ENCODE assay signal across 10 cellular contexts in genomic region chr10:31426425-31426824, GRCh38.
DNase-seq lines count a peak whose midpoint lies in the region; ATAC-seq and TF ChIP-seq lines count a peak whose summit lies in the region.
"Had no signal": no experiment of that assay in that cellular context is flagged by ENCODE, and none has a peak within 500 bp of the region (broad histone marks: within the 10 kb centered on the region; RNA-seq: fewer than 3 reads in every experiment).

No MANE protein-coding gene starts in this region.

- no peak overlapping the region for H3K27ac ChIP-seq in Panc1 (ENCODE audit: low read length)
- H3K27ac ChIP-seq in sigmoid colon, result peak overlapping the region in 3 of 4 donors; percentile 22 to 45 (median 45)

- H3K36me3 ChIP-seq in Panc1 (ENCODE audit: control insufficient read depth, insufficient read depth, low read length), result no peaks in the 10 kb centered on the region
- no peaks in the 10 kb centered on the region for H3K36me3 ChIP-seq in sigmoid colon
- H3K36me3 ChIP-seq in Caco-2 (ENCODE audit: control insufficient read depth, insufficient read depth, low read length), result no peaks in the 10 kb centered on the region

- H3K36me3 Mint-ChIP-seq in Caco-2 (ENCODE audit: insufficient read depth, unreplicated experiment), result no peaks in the 10 kb centered on the region

- H3K4me3 ChIP-seq in Panc1 (ENCODE audit: low read depth in 2 of 2, low read length in 2 of 2) (no peak overlapping the region), fibroblast of mammary gland (ENCODE audit: control insufficient read depth, low read depth, low read length) (no peak overlapping the region), sigmoid colon (no peak overlapping the region), Caco-2 (ENCODE audit: low read depth, low read length) (no peak overlapping the region)
- H3K4me3 ChIP-seq: K562 had no signal

- H3K4me1 ChIP-seq in Panc1 (ENCODE audit: control insufficient read depth, insufficient read depth, low read length), result no peaks in the 10 kb centered on the region
- peaks cover 0 to 48% (median 25%) of the 10 kb centered on the region in 4 donors for H3K4me1 ChIP-seq in sigmoid colon
- no peaks in the 10 kb centered on the region for H3K4me1 ChIP-seq in Caco-2

- TF ChIP-seq EP300 in sigmoid colon (IDR thresholded peaks at IDR 0.05), result no peak

- H3K4me1 Mint-ChIP-seq in Caco-2 (ENCODE audit: low read depth, unreplicated experiment), result no peaks in the 10 kb centered on the region

- no peaks in the 10 kb centered on the region for H3K9me3 Mint-ChIP-seq in Caco-2 (ENCODE audit: unreplicated experiment)

- BruUV-seq in Panc1 (replicated peaks; lab: Mats Ljungman, UMichigan) (no TSS peak), Caco-2 (replicated peaks; lab: Mats Ljungman, UMichigan) (no TSS peak)

- no peak overlapping the region for H3K27ac Mint-ChIP-seq in Caco-2 (ENCODE audit: unreplicated experiment)

- H3K9me3 ChIP-seq in Panc1 (ENCODE audit: control insufficient read depth, insufficient read depth, low read depth, low read length), result no peaks in the 10 kb centered on the region
- H3K9me3 ChIP-seq in sigmoid colon, result no peaks in the 10 kb centered on the region
- H3K9me3 ChIP-seq in Caco-2, result no peaks in the 10 kb centered on the region

- in situ Hi-C loops in Panc1 (cut with HindIII; ENCODE audit: low pct_unique_long_range_greater_than_20kb, low sequenced_read_pairs), result no loop called here

- POLR2A ChIA-PET in Panc1 (lab: Charles Lee), result interaction anchor here (0.7 kb wide), 1 partner anchor 338 kb away, joined by 3 read pairs; no protein-coding TSS in a partner anchor
- POLR2A ChIA-PET in Caco-2 (lab: Charles Lee), result no interaction called here

- TF ChIP-seq CTCF in Panc1 (IDR thresholded peaks at IDR 0.05) (no peak), fibroblast of mammary gland (conservative IDR thresholded peaks at IDR 0.05; ENCODE audit: control insufficient read depth, insufficient read depth, low read depth, low read length) (no peak), sigmoid colon (IDR thresholded peaks at IDR 0.05) (no peak), Caco-2 (IDR thresholded peaks at IDR 0.05; ENCODE audit: insufficient read depth in 1 of 2, low read depth in 1 of 2, low read length in 1 of 2, severe bottlenecking in 1 of 2, unreplicated experiment in 1 of 2) (no peak)

- no peak for TF ChIP-seq POLR2A in sigmoid colon (IDR thresholded peaks at IDR 0.05)

- no peak for ATAC-seq in Panc1
- ATAC-seq in activated CD4-positive, CD25-positive, alpha-beta regulatory T cell treated with anti-CD3 and anti-CD28 coated beads, Interleukin-2, amount 50 U/mL, for 24 hours, result no peak
- ATAC-seq: K562 had no signal

- peak; percentile 83 for DNase-seq in EL
- DNase-seq in Panc1 (ENCODE audit: low read depth, low spot score), result peak; percentile 41
- peak; percentile 94 for DNase-seq in fibroblast of mammary gland (ENCODE audit: low read depth)
- no peak for DNase-seq in sigmoid colon
- no peak for DNase-seq in NCI-H1436 treated with DMSO at 0.1 percent for 48 hours (lab: John Stamatoyannopoulos, UW)
- no peak for DNase-seq in Caco-2
- DNase-seq in MV-4-11 (lab: John Stamatoyannopoulos, UW), result no peak

- intact Hi-C loops in Panc1 (cut with micrococcal nuclease; ENCODE audit: unreplicated experiment), result no loop called here
- intact Hi-C loops in sigmoid colon (cut with DNase I), result no loop called here
- intact Hi-C loops in Caco-2 (cut with micrococcal nuclease; ENCODE audit: unreplicated experiment), result no loop called here

- CTCF ChIA-PET in Panc1 (lab: Charles Lee) (no interaction called here), Caco-2 (lab: Charles Lee) (no interaction called here)

- no peak overlapping the region for H3K4me3 Mint-ChIP-seq in Caco-2 (ENCODE audit: unreplicated experiment)
- H3K4me3 Mint-ChIP-seq: neural crest cell had no signal

- H3K27me3 ChIP-seq in Panc1 (ENCODE audit: control insufficient read depth, insufficient read depth, low read length) (no peaks in the 10 kb centered on the region), sigmoid colon (no peaks in the 10 kb centered on the region), Caco-2 (replicated peaks; ENCODE audit: control insufficient read depth, insufficient read depth, low read length) (no peaks in the 10 kb centered on the region)

- 57 to 75% methylated on average over 2 of the region's 2 CpGs for WGBS in sigmoid colon, 2 donors

- H3K27me3 Mint-ChIP-seq in Caco-2 (ENCODE audit: insufficient read depth, unreplicated experiment), result peaks cover 3% of the 10 kb centered on the region

Comparison
In these comparisons a context has a peak if more than half of its experiments do, and no peak if none do; other contexts are left out.
1. DNase-seq: peak in EL (single experiment), Panc1 (single experiment) and fibroblast of mammary gland (single experiment); none in sigmoid colon (single experiment), NCI-H1436 treated with DMSO at 0.1 percent for 48 hours (single experiment), Caco-2 (0 of 2) and MV-4-11 (single experiment).